Comparison of ENCODE assay signal across 26 cellular contexts in the genomic region with DNA sequence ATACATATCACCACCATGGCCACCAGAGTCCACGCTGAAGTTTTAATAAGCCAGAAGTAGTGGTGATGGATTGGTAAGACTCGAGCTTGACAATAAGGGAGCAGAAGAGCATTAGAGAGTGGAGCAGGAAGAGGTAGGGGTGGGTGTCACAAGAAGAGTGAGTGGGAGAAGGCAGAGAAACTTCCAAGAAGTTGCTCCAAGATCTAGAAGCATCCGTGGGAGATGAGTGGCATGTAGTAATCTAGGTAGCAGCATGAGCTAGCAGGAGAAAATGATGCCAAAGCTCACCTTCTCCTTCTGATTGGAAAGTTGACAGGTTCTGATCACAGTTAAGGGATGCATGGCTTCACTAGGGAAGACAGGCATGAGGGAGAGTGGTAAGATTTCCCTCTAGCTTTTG.
"Had no signal": no experiment of that assay in that cellular context is flagged by ENCODE, and none has a peak within 500 bp of the region (broad histone marks: within the 10 kb centered on the region; RNA-seq: fewer than 3 reads in every experiment).

No MANE protein-coding gene starts in this region.

- H3K79me2 ChIP-seq: hepatocyte had no signal

- H3K4me1 ChIP-seq: colonic mucosa, foreskin keratinocyte had no signal

- H3K27me3 ChIP-seq: colonic mucosa, esophagus muscularis mucosa, foreskin keratinocyte, gastroesophageal sphincter, heart left ventricle, hepatocyte, left lung had no signal

- ATAC-seq: effector memory CD8-positive, alpha-beta T cell; foreskin keratinocyte; gastroesophageal sphincter; heart left ventricle; left colon; left lung; left ventricle myocardium superior; lower lobe of right lung; mucosa of descending colon had no signal

- H3K9me3 ChIP-seq: colonic mucosa, esophagus muscularis mucosa, gastroesophageal sphincter, heart left ventricle, left lung, lower lobe of right lung, mucosa of descending colon had no signal

- H3K36me3 Mint-ChIP-seq: immature natural killer cell, mesothelial cell of epicardium, naive B cell had no signal

- H3K4me3 ChIP-seq: colonic mucosa, esophagus muscularis mucosa, gastroesophageal sphincter, heart left ventricle, hepatocyte, left lung, lower lobe of right lung, mucosa of descending colon had no signal

- H2AFZ ChIP-seq: hepatocyte had no signal

- H3K27ac ChIP-seq: colonic mucosa, esophagus muscularis mucosa, foreskin keratinocyte, gastroesophageal sphincter, hepatocyte, left lung, lower lobe of right lung had no signal

- H3K9me3 Mint-ChIP-seq: dendritic cell treated with granulocyte-macrophage colony-stimulating factor and Interleukin-4, amounts not matched to agents 40 ng/mL and 50 ng/mL, for 4 days; effector memory CD8-positive, alpha-beta T cell; endodermal cell; immature natural killer cell; mesothelial cell of epicardium had no signal

- H3K4me3 Mint-ChIP-seq: dendritic cell treated with granulocyte-macrophage colony-stimulating factor and Interleukin-4, amounts not matched to agents 40 ng/mL and 50 ng/mL, for 4 days; effector memory CD8-positive, alpha-beta T cell; endodermal cell; immature natural killer cell; mesothelial cell of epicardium had no signal

- H3K4me2 ChIP-seq: hepatocyte had no signal

- H3K36me3 ChIP-seq: colonic mucosa, left lung had no signal

- DNase-seq: colonic mucosa; cortex of kidney; effector CD8-positive, alpha-beta T cell; effector memory CD8-positive, alpha-beta T cell; endodermal cell; foreskin keratinocyte; heart left ventricle; hypothalamus; immature natural killer cell; islet precursor cell; kidney; kidney glomerular epithelial cell; left colon; left lung; left ventricle myocardium superior; lower lobe of right lung; mesenchymal stem cell; mucosa of descending colon; naive B cell had no signal

- H3K27ac Mint-ChIP-seq: dendritic cell treated with granulocyte-macrophage colony-stimulating factor and Interleukin-4, amounts not matched to agents 40 ng/mL and 50 ng/mL, for 4 days; effector memory CD8-positive, alpha-beta T cell; endodermal cell; immature natural killer cell; mesothelial cell of epicardium; naive B cell had no signal

- H3K27me3 Mint-ChIP-seq: dendritic cell treated with granulocyte-macrophage colony-stimulating factor and Interleukin-4, amounts not matched to agents 40 ng/mL and 50 ng/mL, for 4 days; naive B cell had no signal

- FAIRE-seq: endometrium, frontal cortex, kidney had no signal

- H3K4me1 Mint-ChIP-seq: immature natural killer cell, mesothelial cell of epicardium, naive B cell had no signal
